Comparison of ENCODE assay signal across 26 cellular contexts in the genomic region with DNA sequence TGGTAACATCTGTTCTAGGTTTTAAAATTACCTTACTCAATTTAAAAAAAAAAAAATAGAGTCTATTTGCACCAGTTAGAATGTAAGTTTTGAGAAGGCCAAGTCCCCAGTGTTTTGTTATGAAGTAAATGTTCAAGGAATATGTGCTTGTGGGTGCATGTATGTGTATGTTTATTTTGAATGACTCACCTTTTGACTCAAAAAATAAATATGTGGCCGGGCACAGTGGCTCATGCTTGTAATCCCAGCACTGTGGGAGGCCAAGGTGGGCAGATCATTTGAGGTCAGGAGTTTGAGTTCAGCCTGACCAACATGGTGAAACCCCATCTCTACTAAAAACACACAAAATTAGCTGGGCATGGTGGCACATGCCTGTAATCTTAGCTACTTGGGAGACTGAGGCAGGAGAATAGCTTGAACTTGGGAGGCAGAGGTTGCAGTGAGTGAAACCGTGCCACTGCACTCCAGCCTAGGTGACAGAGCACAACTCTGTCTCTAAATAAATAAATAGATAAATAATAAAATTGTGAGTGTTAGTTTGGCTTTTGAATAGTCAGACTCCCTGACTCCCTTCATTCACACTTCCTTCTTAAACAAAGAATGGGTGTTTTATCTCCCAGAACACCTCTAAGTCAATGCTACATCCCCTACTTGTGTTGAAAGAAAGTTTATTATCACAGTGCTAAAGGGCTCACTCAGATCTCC.
A peak's percentile ranks its signal among the peaks of the same experiment; 100 is the strongest.
DNase-seq lines count a peak whose midpoint lies in the region; ATAC-seq, FAIRE-seq and TF ChIP-seq lines count a peak whose summit lies in the region.
"Had no signal": no experiment of that assay in that cellular context is flagged by ENCODE, and none has a peak within 500 bp of the region (broad histone marks: within the 10 kb centered on the region; RNA-seq: fewer than 3 reads in every experiment).

No MANE protein-coding gene starts in this region.

- TF ChIP-seq POLR2A in HepG2 (IDR thresholded peaks at IDR 0.05; ENCODE audit: insufficient read depth in 1 of 2, low read depth in 2 of 2, low read length in 2 of 2), result no peak

- H3K9me3 ChIP-seq in astrocyte (ENCODE audit: insufficient read depth, low read depth, low read length) (no peaks in the 10 kb centered on the region), HepG2 (ENCODE audit: low read length) (peaks cover 76% of the 10 kb centered on the region)
- H3K9me3 ChIP-seq: esophagus squamous epithelium had no signal

- H3K4me1 ChIP-seq in ACC112 (ENCODE audit: control insufficient read depth, insufficient read depth, low read length, unreplicated experiment) (peaks cover 15% of the 10 kb centered on the region), astrocyte (ENCODE audit: insufficient read depth, low read length) (peaks cover 2% of the 10 kb centered on the region), foreskin keratinocyte (peaks cover 4% of the 10 kb centered on the region), HepG2 (ENCODE audit: insufficient read depth, low read length) (no peaks in the 10 kb centered on the region)
- H3K4me1 ChIP-seq: esophagus squamous epithelium, heart right ventricle had no signal

- CTCF ChIA-PET in HepG2 (lab: Yijun Ruan, JAX; ENCODE audit: low intra/inter-chr PET ratio, low total read pairs), result no interaction called here

- in situ Hi-C loops in HepG2 (cut with HindIII; ENCODE audit: extremely low pct_ligation_motif_present, low pct_unique_long_range_greater_than_20kb), result no loop called here

- H3K27ac ChIP-seq in ACC112 (ENCODE audit: low read depth, low read length) (peak overlapping the region; percentile 77), astrocyte (ENCODE audit: low read depth, low read length) (no peak overlapping the region), foreskin keratinocyte (no peak overlapping the region), HepG2 (ENCODE audit: extremely low read length, insufficient read depth, low read length) (no peak overlapping the region)
- H3K27ac ChIP-seq: C4-2B, dorsolateral prefrontal cortex, esophagus squamous epithelium, heart right ventricle had no signal

- intact Hi-C loops in HepG2 (cut with micrococcal nuclease; ENCODE audit: unreplicated experiment), result no loop called here

- H3K4me3 Mint-ChIP-seq in astrocyte (ENCODE audit: unreplicated experiment), result no peak overlapping the region
- H3K4me3 Mint-ChIP-seq: activated CD4-positive, alpha-beta memory T cell treated with anti-CD3 and anti-CD28 coated beads for 36 hours; activated T-cell treated with anti-CD3 and anti-CD28 coated beads, Interleukin-2, amount 50 U/mL, for 24 hours; IgD-negative memory B cell; memory B cell; nephron progenitor cell; stimulated activated naive CD8-positive, alpha-beta T cell treated with anti-CD3 and anti-CD28 coated beads, Interleukin-15, amount 100 ng/mL, for 72 hours; type B pancreatic cell had no signal

- DNase-seq in M059J (ENCODE audit: low read depth) (peak; percentile 73), astrocyte (ENCODE audit: low read depth) (peak; percentile 27), foreskin keratinocyte (peak; percentile 50 to 69), HepG2 (ENCODE audit: low spot score) (no peak), mesenteric fat pad (ENCODE audit: low spot score) (no peak)
- DNase-seq: activated CD4-positive, alpha-beta memory T cell treated with anti-CD3 and anti-CD28 coated beads for 36 hours; activated naive CD4-positive, alpha-beta T cell treated with anti-CD3 and anti-CD28 coated beads, Interleukin-2, amount 50 U/mL, for 16 hours; activated T-cell treated with anti-CD3 and anti-CD28 coated beads, Interleukin-2, amount 50 U/mL, for 24 hours; DMS 273 treated with DMSO at 0.1 percent for 48 hours; dorsolateral prefrontal cortex; esophagus squamous epithelium; heart right ventricle; MV-4-11; NCI-H1930; NCI-H446; nephron progenitor cell; Right ventricle myocardium superior; stimulated activated naive CD8-positive, alpha-beta T cell treated with anti-CD3 and anti-CD28 coated beads, Interleukin-15, amount 100 ng/mL, for 72 hours had no signal

- H3K9ac ChIP-seq in astrocyte (ENCODE audit: low read length) (no peak overlapping the region), HepG2 (ENCODE audit: insufficient read depth, low read depth, low read length) (no peak overlapping the region)

- H3K4me2 ChIP-seq in astrocyte (ENCODE audit: low read length) (no peak overlapping the region), HepG2 (ENCODE audit: low read depth, low read length) (no peak overlapping the region)

- no peak for TF ChIP-seq RAD21 in HepG2 (CRISPR knock-in tag; IDR thresholded peaks at IDR 0.05)

- peak overlapping the region; percentile 21 for H3K27ac Mint-ChIP-seq in astrocyte (ENCODE audit: unreplicated experiment)
- H3K27ac Mint-ChIP-seq: activated CD4-positive, alpha-beta memory T cell treated with anti-CD3 and anti-CD28 coated beads for 36 hours; activated T-cell treated with anti-CD3 and anti-CD28 coated beads, Interleukin-2, amount 50 U/mL, for 24 hours; memory B cell; nephron progenitor cell; stimulated activated naive CD8-positive, alpha-beta T cell treated with anti-CD3 and anti-CD28 coated beads, Interleukin-15, amount 100 ng/mL, for 72 hours; type B pancreatic cell had no signal

- TF ChIP-seq EP300 in HepG2 (IDR thresholded peaks at IDR 0.05; ENCODE audit: low read depth in 2 of 2, low read length in 2 of 2) (no peak), HepG2 (CRISPR knock-in tag; IDR thresholded peaks at IDR 0.05; ENCODE audit: borderline replicate concordance) (no peak)

- 0% methylated on average over 2 of the region's 2 CpGs for WGBS in HepG2 (ENCODE audit: low lambda C conversion rate)

- ATAC-seq in foreskin keratinocyte (peak; percentile 98), HG02623 (IDR thresholded peaks at IDR 0.05; ENCODE audit: unreplicated experiment) (no peak), HepG2 (no peak), GM18870 (IDR thresholded peaks at IDR 0.05; ENCODE audit: unreplicated experiment) (no peak)
- ATAC-seq: heart right ventricle; stimulated activated naive CD8-positive, alpha-beta T cell treated with anti-CD3 and anti-CD28 coated beads, Interleukin-15, amount 100 ng/mL, for 72 hours had no signal

- FAIRE-seq in astrocyte (lab: Jason Lieb, UNC) (no peak), HepG2 (lab: Jason Lieb, UNC) (no peak)
- FAIRE-seq: islet of Langerhans had no signal

- H3K4me3 ChIP-seq in ACC112 (ENCODE audit: low read depth, low read length), result no peak overlapping the region; the same call in 1 of the 2 replicates
- H3K4me3 ChIP-seq in astrocyte (ENCODE audit: insufficient read depth, low read depth, low read length), result no peak overlapping the region
- H3K4me3 ChIP-seq in HepG2 (replicated peaks in 1 of 3; ENCODE audit: insufficient read depth in 1 of 3, low read depth in 2 of 3, low read length in 3 of 3), result no peak overlapping the region
- H3K4me3 ChIP-seq: dorsolateral prefrontal cortex, esophagus squamous epithelium, heart right ventricle had no signal

- TF ChIP-seq CTCF in astrocyte (IDR thresholded peaks at IDR 0.05; ENCODE audit: insufficient read depth, low read depth, low read length) (no peak), foreskin keratinocyte (conservative IDR thresholded peaks at IDR 0.05) (no peak), HepG2 (CRISPR knock-in tag; IDR thresholded peaks at IDR 0.05) (no peak)

- H3K79me2 ChIP-seq in ACC112 (ENCODE audit: control insufficient read depth, insufficient read depth, low read length, unreplicated experiment), result no peaks in the 10 kb centered on the region
- no peaks in the 10 kb centered on the region for H3K79me2 ChIP-seq in astrocyte (ENCODE audit: insufficient read depth, low read length)
- H3K79me2 ChIP-seq in HepG2 (ENCODE audit: insufficient read depth, low read length), result no peaks in the 10 kb centered on the region

- peaks cover 3% of the 10 kb centered on the region for H3K4me1 Mint-ChIP-seq in astrocyte (ENCODE audit: low read depth, unreplicated experiment)
- H3K4me1 Mint-ChIP-seq: IgD-negative memory B cell; memory B cell; nephron progenitor cell; stimulated activated naive CD8-positive, alpha-beta T cell treated with anti-CD3 and anti-CD28 coated beads, Interleukin-15, amount 100 ng/mL, for 72 hours had no signal

- H3K36me3 ChIP-seq in ACC112 (ENCODE audit: insufficient read depth, low read length) (no peaks in the 10 kb centered on the region), astrocyte (ENCODE audit: insufficient read depth, low read length) (no peaks in the 10 kb centered on the region), HepG2 (replicated peaks in 1 of 2; ENCODE audit: control insufficient read depth in 1 of 2, insufficient read depth in 2 of 2, low read length in 2 of 2) (no peaks in the 10 kb centered on the region)
- H3K36me3 ChIP-seq: esophagus squamous epithelium, heart right ventricle had no signal

- H3K9me3 Mint-ChIP-seq in astrocyte (ENCODE audit: unreplicated experiment), result no peaks in the 10 kb centered on the region

- no peak overlapping the region for H2AFZ ChIP-seq in ACC112 (ENCODE audit: low read length, unreplicated experiment)
- no peak overlapping the region for H2AFZ ChIP-seq in astrocyte (ENCODE audit: low read depth, low read length)
- H2AFZ ChIP-seq in HepG2 (ENCODE audit: low read length), result no peak overlapping the region

- H3K36me3 Mint-ChIP-seq in astrocyte (ENCODE audit: low read depth, unreplicated experiment), result no peaks in the 10 kb centered on the region
- H3K36me3 Mint-ChIP-seq: activated CD4-positive, alpha-beta memory T cell treated with anti-CD3 and anti-CD28 coated beads for 36 hours; IgD-negative memory B cell; memory B cell; type B pancreatic cell had no signal

- H3K27me3 ChIP-seq in ACC112 (ENCODE audit: insufficient read depth, low read length), result no peaks in the 10 kb centered on the region
- H3K27me3 ChIP-seq in astrocyte (ENCODE audit: insufficient read depth, low read length), result no peaks in the 10 kb centered on the region
- H3K27me3 ChIP-seq in foreskin keratinocyte, result no peaks in the 10 kb centered on the region
- H3K27me3 ChIP-seq in HepG2 (ENCODE audit: control insufficient read depth in 1 of 2, insufficient read depth in 2 of 2, low read length in 2 of 2), result no peaks in the 10 kb centered on the region
- H3K27me3 ChIP-seq: dorsolateral prefrontal cortex, esophagus squamous epithelium, heart right ventricle had no signal

- no TSS peak for BruUV-seq in HepG2 (replicated peaks; lab: Mats Ljungman, UMichigan)

- H3K27me3 Mint-ChIP-seq in astrocyte (ENCODE audit: low read depth, unreplicated experiment), result no peaks in the 10 kb centered on the region
- H3K27me3 Mint-ChIP-seq: activated CD4-positive, alpha-beta memory T cell treated with anti-CD3 and anti-CD28 coated beads for 36 hours; activated T-cell treated with anti-CD3 and anti-CD28 coated beads, Interleukin-2, amount 50 U/mL, for 24 hours; IgD-negative memory B cell; memory B cell; stimulated activated naive CD8-positive, alpha-beta T cell treated with anti-CD3 and anti-CD28 coated beads, Interleukin-15, amount 100 ng/mL, for 72 hours; type B pancreatic cell had no signal

- no peaks in the 10 kb centered on the region for H4K20me1 ChIP-seq in astrocyte (ENCODE audit: insufficient read depth, low read length)
- H4K20me1 ChIP-seq in HepG2 (ENCODE audit: insufficient read depth, low read length), result no peaks in the 10 kb centered on the region

- POLR2A ChIA-PET in HepG2 (lab: Yijun Ruan, JAX), result no interaction called here

Comparison
In these comparisons a context has a peak if more than half of its experiments do, and no peak if none do; other contexts are left out.
1. DNase-seq: peak in M059J (single experiment), astrocyte (single experiment) and foreskin keratinocyte (2 of 2); none in HepG2 (single experiment) and mesenteric fat pad (single experiment).